ENCODE assay signal across 14 cellular contexts in the genomic region with DNA sequence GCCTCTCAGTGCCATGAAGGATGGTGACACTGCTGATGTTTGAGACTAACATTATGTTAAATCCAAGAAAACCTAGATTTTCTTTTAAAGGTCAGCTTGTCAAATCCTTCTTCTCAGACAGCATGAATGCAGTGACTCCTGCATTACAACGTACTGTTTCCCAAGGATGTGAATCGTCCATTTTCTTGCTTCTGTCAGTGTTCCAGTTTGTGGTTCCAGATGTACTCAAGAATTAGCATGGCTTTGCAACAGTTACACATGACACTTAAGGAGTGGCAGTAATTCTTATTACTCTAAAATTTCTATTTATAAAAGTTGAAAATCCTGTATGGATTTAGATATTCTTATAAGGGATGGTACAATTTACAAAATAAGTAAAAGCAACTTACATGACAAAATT. TPM values are rescaled to one million over a fixed set of nuclear protein-coding genes. Genes with fewer than 3 reads are reported as not detected.
A peak's percentile ranks its signal among the peaks of the same experiment; 100 is the strongest.
DNase-seq lines count a peak whose midpoint lies in the region; ATAC-seq and TF ChIP-seq lines count a peak whose summit lies in the region.
"Had no signal": no experiment of that assay in that cellular context is flagged by ENCODE, and none has a peak within 500 bp of the region (broad histone marks: within the 10 kb centered on the region; RNA-seq: fewer than 3 reads in every experiment).

No MANE protein-coding gene starts in this region.

- no peak overlapping the region for H3K4me3 ChIP-seq in AG10803 (ENCODE audit: low read length)
- H3K4me3 ChIP-seq in BLaER1, result no peak overlapping the region
- no peak overlapping the region for H3K4me3 ChIP-seq in esophagus muscularis mucosa

- H3K9me3 ChIP-seq in BLaER1 (no peaks in the 10 kb centered on the region), esophagus muscularis mucosa (no peaks in the 10 kb centered on the region)
- H3K9me3 ChIP-seq: SJSA1 had no signal

- no peak for TF ChIP-seq POLR2A in esophagus muscularis mucosa (IDR thresholded peaks at IDR 0.05; ENCODE audit: low read depth)

- H3K36me3 ChIP-seq in BLaER1, result no peaks in the 10 kb centered on the region
- H3K36me3 ChIP-seq in esophagus muscularis mucosa, result no peaks in the 10 kb centered on the region

- H3K27me3 Mint-ChIP-seq in activated B cell treated with CpG ODN at 0.5 μM for 24 hours, result no peaks in the 10 kb centered on the region

- no peaks in the 10 kb centered on the region for H3K27me3 ChIP-seq in BLaER1
- no peaks in the 10 kb centered on the region for H3K27me3 ChIP-seq in esophagus muscularis mucosa

- H3K36me3 Mint-ChIP-seq in activated B cell treated with CpG ODN at 0.5 μM for 24 hours (ENCODE audit: low read depth), result peaks cover 6% of the 10 kb centered on the region

- H3K27ac Mint-ChIP-seq in activated B cell treated with CpG ODN at 0.5 μM for 24 hours, result peak overlapping the region; percentile 92

- peak overlapping the region; percentile 82; the same call in 1 of the 2 replicates for H3K4me2 ChIP-seq in BLaER1

- no peaks in the 10 kb centered on the region for H3K9me3 Mint-ChIP-seq in activated B cell treated with CpG ODN at 0.5 μM for 24 hours

- no peak overlapping the region for H3K27ac ChIP-seq in BLaER1
- no peak overlapping the region for H3K27ac ChIP-seq in esophagus muscularis mucosa (replicated peaks in 1 of 4)
- H3K27ac ChIP-seq: epithelial cell of prostate, SJSA1 had no signal

- intact Hi-C loops in activated B cell treated with CpG ODN at 0.5 μM for 24 hours (cut with micrococcal nuclease) (loop anchor here (5.0 kb wide), 6 partner anchors 151 to 781 kb away; a partner anchor contains a TSS), esophagus muscularis mucosa (cut with DNase I) (loop anchor here (5.0 to 10.0 kb wide), 3 partner anchors 58 to 178 kb away; no protein-coding TSS in a partner anchor)

- no peak for ATAC-seq in activated B cell treated with CpG ODN at 0.5 μM for 24 hours (ENCODE audit: low read depth)
- ATAC-seq in activated CD4-positive, CD25-positive, alpha-beta regulatory T cell treated with anti-CD3 and anti-CD28 coated beads, Interleukin-2, amount 50 U/mL, for 24 hours, result no peak

- H4K20me1 ChIP-seq in BLaER1, result peaks cover 17% of the 10 kb centered on the region

- POLR2A ChIA-PET in activated B cell treated with CpG ODN at 0.5 μM for 24 hours (lab: Charles Lee), result interaction anchor here (0.6 to 3.2 kb wide), 4 partner anchors 7 to 786 kb away, joined by 3 to 19 read pairs (median 4); no protein-coding TSS in a partner anchor

- H3K4me1 Mint-ChIP-seq in activated B cell treated with CpG ODN at 0.5 μM for 24 hours, result peaks cover 83% of the 10 kb centered on the region

- peak overlapping the region; percentile 82 for H3K4me3 Mint-ChIP-seq in activated B cell treated with CpG ODN at 0.5 μM for 24 hours

- TF ChIP-seq CTCF in AG10803 (conservative IDR thresholded peaks at IDR 0.05; ENCODE audit: low read length), result no peak
- TF ChIP-seq CTCF in activated B cell treated with CpG ODN at 0.5 μM for 24 hours (IDR thresholded peaks at IDR 0.05), result no peak
- TF ChIP-seq CTCF in esophagus muscularis mucosa (IDR thresholded peaks at IDR 0.05), result no peak

- H3K4me1 ChIP-seq in BLaER1, result peaks cover 75% of the 10 kb centered on the region
- peaks cover 10 to 31% (median 24%) of the 10 kb centered on the region in 4 donors for H3K4me1 ChIP-seq in esophagus muscularis mucosa

- CTCF ChIA-PET in activated B cell treated with CpG ODN at 0.5 μM for 24 hours (lab: Charles Lee), result no interaction called here

- TF ChIP-seq EP300 in esophagus muscularis mucosa (IDR thresholded peaks at IDR 0.05), result no peak

- DNase-seq in AG10803 (ENCODE audit: low read depth), result peak; percentile 60
- no peak for DNase-seq in activated B cell treated with CpG ODN at 0.5 μM for 24 hours
- DNase-seq in esophagus muscularis mucosa (ENCODE audit: extremely low spot score), result peak; percentile 39
- DNase-seq in T-helper 9 cell, result no peak
- no peak for DNase-seq in NCI-H510A (lab: John Stamatoyannopoulos, UW)
- DNase-seq: aorta, KBM-7, mesenchymal stem cell, NCI-H345, nucleus accumbens had no signal

- H3K9ac ChIP-seq in BLaER1, result no peak overlapping the region

- WGBS in esophagus muscularis mucosa, result 64% methylated on average over 2 of the region's 2 CpGs

RNA-seq across cellular contexts. Expression of a gene that starts 1.5 kb away (rescaled TPM):
- total RNA-seq in activated B cell treated with CpG ODN at 0.5 μM for 24 hours (60.6 and 68.4 TPM in 2 replicates), esophagus muscularis mucosa (10 to 100 TPM; 32.3 to 45.4 (median 34.8) TPM)

Comparison
In these comparisons a context has a peak if more than half of its experiments do, and no peak if none do; other contexts are left out.
1. DNase-seq: peak in AG10803 (single experiment) and esophagus muscularis mucosa (single experiment); none in activated B cell treated with CpG ODN at 0.5 μM for 24 hours (single experiment), T-helper 9 cell (single experiment) and NCI-H510A (single experiment).